Comparison of ENCODE assay signal across 26 cellular contexts in the genomic region with DNA sequence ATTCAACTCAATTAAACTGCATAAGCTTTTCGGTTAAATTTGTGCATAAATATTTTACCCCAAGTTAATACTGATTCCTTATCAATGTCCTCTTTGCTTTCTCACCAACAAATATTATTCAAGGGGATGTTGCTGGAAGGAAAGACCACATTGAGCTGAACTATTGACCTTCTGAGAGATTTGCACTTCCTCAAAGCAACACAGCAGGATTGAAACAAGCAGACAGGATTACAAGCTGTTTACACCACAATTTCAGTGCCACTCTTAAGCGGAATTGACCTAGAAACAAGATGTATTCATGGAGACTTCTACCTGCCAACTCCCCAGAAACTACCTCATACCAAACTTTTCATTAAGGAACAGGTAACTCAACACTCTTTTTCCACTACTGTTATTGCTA.
DNase-seq lines count a peak whose midpoint lies in the region; ATAC-seq, FAIRE-seq and TF ChIP-seq lines count a peak whose summit lies in the region.
"Had no signal": no experiment of that assay in that cellular context is flagged by ENCODE, and none has a peak within 500 bp of the region (broad histone marks: within the 10 kb centered on the region; RNA-seq: fewer than 3 reads in every experiment).

No MANE protein-coding gene starts in this region.

- TF ChIP-seq CTCF in H1 (IDR thresholded peaks at IDR 0.05; ENCODE audit: control extremely low read depth in 1 of 3, insufficient read depth in 1 of 3, low read depth in 1 of 3, low read length in 3 of 3), result no peak

- POLR2A ChIA-PET in H1 (lab: Charles Lee; ENCODE audit: partially characterized antibody), result no interaction called here

- no peak overlapping the region for H3K4ac ChIP-seq in H1 (replicated peaks; ENCODE audit: insufficient read length, low read depth, low read length)

- TF ChIP-seq POLR2A in H1 (IDR thresholded peaks at IDR 0.05; ENCODE audit: control extremely low read depth in 1 of 2, low read depth in 2 of 2, low read length in 2 of 2), result no peak

- CTCF ChIA-PET in H1 (lab: Charles Lee; ENCODE audit: partially characterized antibody), result no interaction called here

- FAIRE-seq in H1 (lab: Jason Lieb, UNC), result peak; percentile 65
- FAIRE-seq: bronchial epithelial cell had no signal

- peak; percentile 0 for DNase-seq in G401 (ENCODE audit: low spot score)
- peak; percentile 12 for DNase-seq in M059J (ENCODE audit: low read depth)
- DNase-seq in SIG-M5 treated with dmso at 0.1 percent for 504 hours (lab: John Stamatoyannopoulos, UW; ENCODE audit: unreplicated experiment), result peak; percentile 68
- no peak for DNase-seq in H1 (ENCODE audit: low read depth in 1 of 2, low spot score in 2 of 2)
- DNase-seq in posterior vena cava (ENCODE audit: low spot score), result no peak
- DNase-seq: activated CD4-positive, alpha-beta T cell treated with anti-CD3 and anti-CD28 coated beads, Interleukin-2, amount 50 U/mL, for 48 hours; activated naive CD4-positive, alpha-beta T cell treated with anti-CD3 and anti-CD28 coated beads, Interleukin-2, amount 50 U/mL, for 16 hours; amygdala; CD8-positive, alpha-beta T cell; colonic mucosa; DMS 273 treated with DMSO at 0.1 percent for 48 hours; effector memory CD8-positive, alpha-beta T cell; NCI-H2029; NCI-H2227 treated with DMSO at 0.1 percent for 48 hours; NCI-H526 treated with DMSO at 0.1 percent for 48 hours; right cardiac atrium; stimulated activated CD4-positive, alpha-beta T cell treated with anti-CD3 and anti-CD28 coated beads, Interleukin-2, amount 100 ng/mL, for 24 hours; SW 1271 had no signal

- H3K79me2 ChIP-seq in H1 (ENCODE audit: control insufficient read depth in 1 of 2, insufficient read depth in 2 of 2, low read length in 2 of 2), result no peaks in the 10 kb centered on the region
- H3K79me2 ChIP-seq: parathyroid adenoma had no signal

- no peak overlapping the region for H4K5ac ChIP-seq in H1 (ENCODE audit: insufficient read length, low read depth, low read length)

- in situ Hi-C loops in G401 (cut with HindIII; ENCODE audit: low sequenced_read_pairs), result no loop called here

- H3K4me2 ChIP-seq in H1 (ENCODE audit: insufficient read depth in 1 of 2, low read depth in 2 of 2, low read length in 2 of 2), result no peak overlapping the region

- H2BK120ac ChIP-seq in H1 (replicated peaks; ENCODE audit: low read depth, low read length), result no peak overlapping the region

- no peak overlapping the region for H3K27ac ChIP-seq in H1 (ENCODE audit: low read depth, low read length)
- H3K27ac ChIP-seq: colonic mucosa, HL-60, parathyroid adenoma, tibial nerve had no signal

- H3K36me3 ChIP-seq in H1 (ENCODE audit: control insufficient read depth in 2 of 4, insufficient read depth in 4 of 4, low read length in 3 of 4), result no peaks in the 10 kb centered on the region
- H3K36me3 ChIP-seq: colonic mucosa, tibial nerve had no signal

- no peak for TF ChIP-seq RAD21 in H1 (IDR thresholded peaks at IDR 0.05 in 1 of 2, conservative IDR thresholded peaks at IDR 0.05 in 1 of 2; ENCODE audit: low read depth in 2 of 2, low read length in 2 of 2)

- no peaks in the 10 kb centered on the region for H3K79me1 ChIP-seq in H1 (ENCODE audit: low read depth, low read length)

- no peak overlapping the region for H2AFZ ChIP-seq in H1 (ENCODE audit: low read length)
- H2AFZ ChIP-seq: parathyroid adenoma had no signal

- H2BK20ac ChIP-seq in H1 (ENCODE audit: low read length), result no peak overlapping the region

- 65% methylated on average over 2 of the region's 2 CpGs; no CpG with 5 or more reads in 1 of the 2 experiments for WGBS in H1 (ENCODE audit: extremely low coverage in 1 of 2, insufficient coverage in 1 of 2, insufficient read length in 1 of 2, insufficient replicate concordance in 2 of 2, low coverage in 1 of 2, low lambda C conversion rate in 2 of 2, missing lambda C conversion rate in 1 of 2), 2 experiments

- no peak for TF ChIP-seq EP300 in H1 (IDR thresholded peaks at IDR 0.05; ENCODE audit: borderline replicate concordance in 1 of 2, low read depth in 2 of 2, low read length in 2 of 2)

- H2BK5ac ChIP-seq in H1 (ENCODE audit: low read depth, low read length), result no peak overlapping the region

- H3K27me3 ChIP-seq in H1 (replicated peaks in 1 of 4; ENCODE audit: control insufficient read depth in 3 of 4, extremely low read depth in 1 of 4, insufficient read depth in 3 of 4, low read length in 3 of 4), result no peaks in the 10 kb centered on the region
- H3K27me3 ChIP-seq: colonic mucosa, tibial nerve had no signal

- no peak overlapping the region for H4K91ac ChIP-seq in H1 (replicated peaks; ENCODE audit: insufficient read length, low read length)

- no peaks in the 10 kb centered on the region for H3K4me1 ChIP-seq in H1 (replicated peaks in 1 of 4; ENCODE audit: control insufficient read depth in 3 of 4, insufficient read depth in 4 of 4, low read length in 3 of 4)
- H3K4me1 ChIP-seq: colonic mucosa, parathyroid adenoma, tibial nerve had no signal

- H3K23ac ChIP-seq in H1 (ENCODE audit: insufficient read length), result no peak overlapping the region

- H4K20me1 ChIP-seq in H1 (replicated peaks in 1 of 2; ENCODE audit: control insufficient read depth in 1 of 2, insufficient read depth in 2 of 2, low read length in 2 of 2), result no peaks in the 10 kb centered on the region

- H3K56ac ChIP-seq in H1 (replicated peaks; ENCODE audit: insufficient read length, low read depth, low read length), result no peak overlapping the region

- no peak overlapping the region for H2AK5ac ChIP-seq in H1 (ENCODE audit: low read depth, low read length)

- H3K14ac ChIP-seq in H1 (ENCODE audit: insufficient read length), result no peak overlapping the region

- no peak overlapping the region for H4K8ac ChIP-seq in H1 (ENCODE audit: extremely low read depth, insufficient read depth, low read length)

- no peak overlapping the region for H2BK12ac ChIP-seq in H1 (ENCODE audit: low read depth, low read length)

- H3K4me3 ChIP-seq in H1 (ENCODE audit: extremely low read depth in 1 of 4, insufficient read depth in 2 of 4, low read depth in 3 of 4, low read length in 4 of 4), result no peak overlapping the region
- H3K4me3 ChIP-seq: colonic mucosa, lung, tibial nerve had no signal

- intact Hi-C loops in posterior vena cava (cut with DNase I), result no loop called here

- H3K23me2 ChIP-seq in H1 (ENCODE audit: low read depth, low read length), result no peaks in the 10 kb centered on the region

- no peak overlapping the region for H2BK15ac ChIP-seq in H1 (ENCODE audit: low read length)

- ATAC-seq in GM19351 (IDR thresholded peaks at IDR 0.05; ENCODE audit: unreplicated experiment), result no peak
- no peak for ATAC-seq in HG02610 (IDR thresholded peaks at IDR 0.05; ENCODE audit: unreplicated experiment)
- ATAC-seq: activated CD4-positive, CD25-positive, alpha-beta regulatory T cell treated with anti-CD3 and anti-CD28 coated beads, Interleukin-2, amount 50 U/mL, for 24 hours; CD8-positive, alpha-beta T cell; effector memory CD8-positive, alpha-beta T cell; right cardiac atrium had no signal

- no peaks in the 10 kb centered on the region for H3K9me3 ChIP-seq in H1 (ENCODE audit: insufficient read depth in 2 of 2, low read depth in 1 of 2, low read length in 1 of 2)
- H3K9me3 ChIP-seq: colonic mucosa, tibial nerve had no signal

- H3K18ac ChIP-seq in H1 (ENCODE audit: extremely low read depth, low read length), result no peak overlapping the region

- no peak overlapping the region for H3K9ac ChIP-seq in H1 (replicated peaks in 1 of 4; ENCODE audit: extremely low read depth in 1 of 4, low read depth in 3 of 4, low read length in 3 of 4)
- H3K9ac ChIP-seq: parathyroid adenoma had no signal

TF ChIP-seq in H1, 55 proteins besides CTCF, POLR2A, EP300 and RAD21 (continues in another document):
- no peak for TF ChIP-seq KDM4A (IDR thresholded peaks at IDR 0.05; ENCODE audit: low read depth, low read length, severe bottlenecking)
- TF ChIP-seq FOSL1 (IDR thresholded peaks at IDR 0.05; ENCODE audit: insufficient read depth, low read depth, low read length), result no peak
- TF ChIP-seq GABPA (IDR thresholded peaks at IDR 0.05; ENCODE audit: borderline replicate concordance, insufficient read depth, low read length), result no peak
- TF ChIP-seq TAF1 (IDR thresholded peaks at IDR 0.05; ENCODE audit: low read depth, low read length), result no peak

Comparison
In these comparisons a context has a peak if more than half of its experiments do, and no peak if none do; other contexts are left out.
1. DNase-seq: peak in G401 (single experiment), M059J (single experiment) and SIG-M5 treated with dmso at 0.1 percent for 504 hours (single experiment); none in H1 (0 of 2) and posterior vena cava (single experiment).